Comparison of ENCODE assay signal across 2 cellular contexts in genomic region chr15:63487758-63488431, GRCh38.
TF ChIP-seq lines count a peak whose summit lies in the region.

No MANE protein-coding gene starts in this region.

TF ChIP-seq in IMR-90, 13 proteins besides CTCF, POLR2A, EP300 and RAD21:
- TF ChIP-seq CEBPB (IDR thresholded peaks at IDR 0.05; ENCODE audit: low read depth, low read length) = peak; percentile 41; the same call in 1 of the 2 replicates
TF ChIP-seq in IMR-90: peak in this region for 1; not testable (repeated sequence) for 12.

TF ChIP-seq in HepG2, 621 proteins besides CTCF, POLR2A, EP300 and RAD21:
- peak; percentile 34; the same call in 1 of the 2 replicates for TF ChIP-seq CEBPB (IDR thresholded peaks at IDR 0.05; ENCODE audit: borderline replicate concordance, low read depth, low read length)
- 0 out of 2 replicates have a peak, but pooled peaks have one; percentile 28 for TF ChIP-seq ZNF3 (CRISPR knock-in tag; IDR thresholded peaks at IDR 0.05)
- 0 out of 2 replicates have a peak, but pooled peaks have one; percentile 9 for TF ChIP-seq HDAC1 (CRISPR knock-in tag; IDR thresholded peaks at IDR 0.05)
- peak; percentile 8; the same call in 1 of the 2 replicates for TF ChIP-seq PHF21A (CRISPR knock-in tag; IDR thresholded peaks at IDR 0.05)
